21 cellular contexts compared by ENCODE assay signal in genomic region chr15:37031198-37031597, GRCh38.
DNase-seq lines count a peak whose midpoint lies in the region; ATAC-seq, FAIRE-seq and TF ChIP-seq lines count a peak whose summit lies in the region.
"Had no signal": no experiment of that assay in that cellular context is flagged by ENCODE, and none has a peak within 500 bp of the region (broad histone marks: within the 10 kb centered on the region; RNA-seq: fewer than 3 reads in every experiment).

No MANE protein-coding gene starts in this region.

- no peak for DNase-seq in left cardiac atrium
- DNase-seq in right atrium auricular region (ENCODE audit: low spot score): no peak
- no peak for DNase-seq in SK-N-SH
- peak; percentile 73 for DNase-seq in fibroblast of pulmonary artery (ENCODE audit: low read depth)
- DNase-seq in frontal cortex (ENCODE audit: low spot score in 2 of 2): no peak
- no peak for DNase-seq in PC-9
- no peak for DNase-seq in Calu3
- DNase-seq: activated naive CD4-positive, alpha-beta T cell treated with anti-CD3 and anti-CD28 coated beads, Interleukin-2, amount 50 U/mL, for 16 hours; caudate nucleus; effector memory CD8-positive, alpha-beta T cell; H7; head of caudate nucleus; kidney; NCI-H1048; NCI-H82; pancreas; spleen; stimulated activated naive B cell treated with anti-CD40 and anti-IgM and Interleukin-4, amounts not matched to agents 10 μg/mL and 1 μg/mL and 100 μg/mL, for 72 hours; upper lobe of left lung had no signal

- no peaks in the 10 kb centered on the region for H3K9me2 ChIP-seq in SK-N-SH
- H3K9me2 ChIP-seq in PC-9 (ENCODE audit: insufficient read depth): no peaks in the 10 kb centered on the region

- H3K4me2 ChIP-seq in SK-N-SH (no peak overlapping the region), PC-9 (no peak overlapping the region)

- TF ChIP-seq RAD21 in SK-N-SH (IDR thresholded peaks at IDR 0.05; ENCODE audit: low read length): no peak

- H3K36me3 ChIP-seq in right atrium auricular region (no peaks in the 10 kb centered on the region), SK-N-SH (replicated peaks in 1 of 2; ENCODE audit: control insufficient read depth in 1 of 2, insufficient read depth in 2 of 2, low read length in 1 of 2) (peaks cover 64 to 81% of the 10 kb centered on the region in 2 experiments), stomach smooth muscle (ENCODE audit: control insufficient read depth in 2 of 2, insufficient read depth in 2 of 2, low read length in 2 of 2) (peaks cover 5 to 6% of the 10 kb centered on the region in 2 donors), PC-9 (ENCODE audit: low read depth) (no peaks in the 10 kb centered on the region; the same call in 1 of the 2 replicates)
- H3K36me3 ChIP-seq: spleen, upper lobe of left lung had no signal

- peak; percentile 41 to 48 for ATAC-seq in left cardiac atrium
- ATAC-seq: effector memory CD8-positive, alpha-beta T cell; stimulated activated naive B cell treated with anti-CD40 and anti-IgM and Interleukin-4, amounts not matched to agents 10 μg/mL and 1 μg/mL and 100 μg/mL, for 72 hours had no signal

- H3K4me3 Mint-ChIP-seq in Calu3 (ENCODE audit: low read depth, unreplicated experiment): no peak overlapping the region
- H3K4me3 Mint-ChIP-seq: effector memory CD8-positive, alpha-beta T cell; stimulated activated naive B cell treated with anti-CD40 and anti-IgM and Interleukin-4, amounts not matched to agents 10 μg/mL and 1 μg/mL and 100 μg/mL, for 72 hours had no signal

- H3K4me1 Mint-ChIP-seq in Calu3 (ENCODE audit: low read depth, unreplicated experiment): no peaks in the 10 kb centered on the region
- H3K4me1 Mint-ChIP-seq: stimulated activated naive B cell treated with anti-CD40 and anti-IgM and Interleukin-4, amounts not matched to agents 10 μg/mL and 1 μg/mL and 100 μg/mL, for 72 hours had no signal

- no peak for TF ChIP-seq EP300 in SK-N-SH (IDR thresholded peaks at IDR 0.05; ENCODE audit: borderline replicate concordance in 1 of 2, low read depth in 1 of 2, low read length in 1 of 2)

- H3K27me3 ChIP-seq in right atrium auricular region (no peaks in the 10 kb centered on the region), SK-N-SH (ENCODE audit: insufficient read depth) (no peaks in the 10 kb centered on the region), stomach smooth muscle (ENCODE audit: control insufficient read depth in 1 of 2, insufficient read depth in 2 of 2, low read length in 2 of 2) (no peaks in the 10 kb centered on the region), PC-9 (ENCODE audit: insufficient read depth, low read depth) (no peaks in the 10 kb centered on the region)
- H3K27me3 ChIP-seq: pancreas, spleen, upper lobe of left lung had no signal

- no peak for FAIRE-seq in frontal cortex (lab: Jason Lieb, UNC)
- FAIRE-seq: A204.1, kidney, pancreas had no signal

- H2AFZ ChIP-seq in SK-N-SH (ENCODE audit: low read depth): no peak overlapping the region
- H2AFZ ChIP-seq in PC-9: no peak overlapping the region

- H3K4me1 ChIP-seq in right atrium auricular region: no peaks in the 10 kb centered on the region
- H3K4me1 ChIP-seq in SK-N-SH (ENCODE audit: control insufficient read depth in 1 of 2, insufficient read depth in 2 of 2, low read depth in 1 of 2, low read length in 1 of 2): peaks cover 29 to 52% of the 10 kb centered on the region in 2 experiments; a peak in 3 of 4 replicates
- peaks cover 17% of the 10 kb centered on the region for H3K4me1 ChIP-seq in stomach smooth muscle (ENCODE audit: control insufficient read depth, insufficient read depth, low read length)
- peaks cover 8% of the 10 kb centered on the region; the same call in 1 of the 2 replicates for H3K4me1 ChIP-seq in PC-9 (replicated peaks; ENCODE audit: insufficient read depth)
- H3K4me1 ChIP-seq: pancreas had no signal

- H3K9me3 ChIP-seq in right atrium auricular region: no peaks in the 10 kb centered on the region
- no peaks in the 10 kb centered on the region for H3K9me3 ChIP-seq in SK-N-SH
- H3K9me3 ChIP-seq in stomach smooth muscle (ENCODE audit: control insufficient read depth in 2 of 2, low read length in 2 of 2): no peaks in the 10 kb centered on the region
- H3K9me3 ChIP-seq in PC-9 (ENCODE audit: insufficient read depth, low read depth): no peaks in the 10 kb centered on the region
- H3K9me3 ChIP-seq: pancreas, spleen, upper lobe of left lung had no signal

- intact Hi-C loops in left cardiac atrium (cut with DNase I): loop anchor here in 1 of 2 donors (10.0 kb wide), 1 partner anchor 234 kb away; no protein-coding TSS in a partner anchor
- intact Hi-C loops in PC-9 (cut with micrococcal nuclease; ENCODE audit: unreplicated experiment): no loop called here
- intact Hi-C loops in Calu3 (cut with micrococcal nuclease; ENCODE audit: unreplicated experiment): no loop called here

- whole genome bisulfite sequencing in SK-N-SH (ENCODE audit: low lambda C conversion rate): 52% methylated on average over 4 of the region's 4 CpGs

- H3K36me3 Mint-ChIP-seq in Calu3 (ENCODE audit: insufficient read depth, unreplicated experiment): peaks cover 6% of the 10 kb centered on the region
- H3K36me3 Mint-ChIP-seq: stimulated activated naive B cell treated with anti-CD40 and anti-IgM and Interleukin-4, amounts not matched to agents 10 μg/mL and 1 μg/mL and 100 μg/mL, for 72 hours had no signal

- no peak overlapping the region for H3K27ac Mint-ChIP-seq in Calu3 (ENCODE audit: unreplicated experiment)
- H3K27ac Mint-ChIP-seq: effector memory CD8-positive, alpha-beta T cell; stimulated activated naive B cell treated with anti-CD40 and anti-IgM and Interleukin-4, amounts not matched to agents 10 μg/mL and 1 μg/mL and 100 μg/mL, for 72 hours had no signal

- no peak overlapping the region for H3K4me3 ChIP-seq in right atrium auricular region
- no peak overlapping the region; a peak in 1 of 4 replicates for H3K4me3 ChIP-seq in SK-N-SH (ENCODE audit: low read depth in 2 of 2, low read length in 1 of 2)
- no peak overlapping the region for H3K4me3 ChIP-seq in fibroblast of pulmonary artery (replicated peaks; ENCODE audit: low read depth, low read length)
- peak overlapping the region in 1 of 2 donors; percentile 8 for H3K4me3 ChIP-seq in stomach smooth muscle (ENCODE audit: low read length in 2 of 2)
- no peak overlapping the region for H3K4me3 ChIP-seq in PC-9
- H3K4me3 ChIP-seq: pancreas, spleen, upper lobe of left lung had no signal

- H3K9me3 Mint-ChIP-seq in Calu3 (ENCODE audit: low read depth, unreplicated experiment): no peaks in the 10 kb centered on the region
- H3K9me3 Mint-ChIP-seq: effector memory CD8-positive, alpha-beta T cell; stimulated activated naive B cell treated with anti-CD40 and anti-IgM and Interleukin-4, amounts not matched to agents 10 μg/mL and 1 μg/mL and 100 μg/mL, for 72 hours had no signal

- peaks cover 85% of the 10 kb centered on the region for H3K79me2 ChIP-seq in SK-N-SH (ENCODE audit: insufficient read depth)
- H3K79me2 ChIP-seq in PC-9 (ENCODE audit: low read depth): no peaks in the 10 kb centered on the region

- H3K27ac ChIP-seq in right atrium auricular region (no peak overlapping the region), SK-N-SH (ENCODE audit: low read depth in 2 of 2, low read length in 1 of 2) (peak overlapping the region in 1 of 2 experiments; percentile 56; a peak in 1 of 4 replicates), stomach smooth muscle (ENCODE audit: low read length) (peak overlapping the region; percentile 31), PC-9 (no peak overlapping the region)
- H3K27ac ChIP-seq: pancreas, upper lobe of left lung had no signal

- BruUV-seq in PC-9 (replicated peaks; lab: Mats Ljungman, UMichigan) (no TSS peak), Calu3 (replicated peaks; lab: Mats Ljungman, UMichigan) (no TSS peak)

- peaks cover 31% of the 10 kb centered on the region for H3F3A ChIP-seq in SK-N-SH (replicated peaks; ENCODE audit: insufficient read depth)
- no peaks in the 10 kb centered on the region for H3F3A ChIP-seq in PC-9 (ENCODE audit: insufficient read depth, low read depth)

- no peak for TF ChIP-seq CTCF in right atrium auricular region (IDR thresholded peaks at IDR 0.05)
- no peak for TF ChIP-seq CTCF in SK-N-SH (IDR thresholded peaks at IDR 0.05)
- TF ChIP-seq CTCF in fibroblast of pulmonary artery (IDR thresholded peaks at IDR 0.05; ENCODE audit: low read length, missing control alignments): no peak
- no peak for TF ChIP-seq CTCF in PC-9 (conservative IDR thresholded peaks at IDR 0.05)
- no peak for TF ChIP-seq CTCF in Calu3 (IDR thresholded peaks at IDR 0.05; ENCODE audit: unreplicated experiment)

- H3K9ac ChIP-seq in SK-N-SH: no peak overlapping the region
- H3K9ac ChIP-seq in stomach smooth muscle (ENCODE audit: low read length in 2 of 2): no peak overlapping the region

- CTCF ChIA-PET in SK-N-SH (lab: Yijun Ruan, JAX): no interaction called here
- CTCF ChIA-PET in PC-9 (lab: Charles Lee): no interaction called here
- CTCF ChIA-PET in Calu3 (lab: Charles Lee): no interaction called here

- POLR2A ChIA-PET in SK-N-SH (lab: Yijun Ruan, JAX): no interaction called here
- POLR2A ChIA-PET in PC-9 (lab: Charles Lee; ENCODE audit: unreplicated experiment): no interaction called here

- H4K20me1 ChIP-seq in SK-N-SH (ENCODE audit: insufficient read depth) (peaks cover 54% of the 10 kb centered on the region), PC-9 (ENCODE audit: insufficient read depth) (no peaks in the 10 kb centered on the region)

- H3K27me3 Mint-ChIP-seq in Calu3 (ENCODE audit: unreplicated experiment): no peaks in the 10 kb centered on the region
- H3K27me3 Mint-ChIP-seq: effector memory CD8-positive, alpha-beta T cell; stimulated activated naive B cell treated with anti-CD40 and anti-IgM and Interleukin-4, amounts not matched to agents 10 μg/mL and 1 μg/mL and 100 μg/mL, for 72 hours had no signal

TF ChIP-seq in SK-N-SH, 30 proteins besides CTCF, POLR2A, EP300 and RAD21:
- TF ChIP-seq YY1 (IDR thresholded peaks at IDR 0.05; ENCODE audit: low read depth): no peak
- TF ChIP-seq, protein P1, sequence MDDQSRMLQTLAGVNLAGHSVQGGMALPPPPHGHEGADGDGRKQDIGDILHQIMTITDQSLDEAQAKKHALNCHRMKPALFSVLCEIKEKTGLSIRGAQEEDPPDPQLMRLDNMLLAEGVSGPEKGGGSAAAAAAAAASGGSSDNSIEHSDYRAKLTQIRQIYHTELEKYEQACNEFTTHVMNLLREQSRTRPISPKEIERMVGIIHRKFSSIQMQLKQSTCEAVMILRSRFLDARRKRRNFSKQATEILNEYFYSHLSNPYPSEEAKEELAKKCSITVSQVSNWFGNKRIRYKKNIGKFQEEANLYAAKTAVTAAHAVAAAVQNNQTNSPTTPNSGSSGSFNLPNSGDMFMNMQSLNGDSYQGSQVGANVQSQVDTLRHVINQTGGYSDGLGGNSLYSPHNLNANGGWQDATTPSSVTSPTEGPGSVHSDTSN (IDR thresholded peaks at IDR 0.05): peak; percentile 14; the same call in 1 of the 2 replicates
- peak; percentile 35; the same call in 1 of the 2 replicates for TF ChIP-seq TCF12 (IDR thresholded peaks at IDR 0.05)
- TF ChIP-seq TAF1 (IDR thresholded peaks at IDR 0.05; ENCODE audit: borderline replicate concordance, low read depth, low read length): no peak
- TF ChIP-seq POLR2AphosphoS5 (IDR thresholded peaks at IDR 0.05; ENCODE audit: low read depth, low read length): peak; percentile 23; the same call in 1 of the 2 replicates
